24 cellular contexts compared by ENCODE assay signal in genomic region chr19:10788146-10788545, GRCh38.
"Had no signal": no experiment of that assay in that cellular context is flagged by ENCODE, and none has a peak within 500 bp of the region (broad histone marks: within the 10 kb centered on the region; RNA-seq: fewer than 3 reads in every experiment).

No MANE protein-coding gene starts in this region.

- H3K4me1 ChIP-seq: breast epithelium, pancreas, psoas muscle, right atrium auricular region had no signal

- H3K27me3 Mint-ChIP-seq: activated CD4-positive, alpha-beta T cell treated with anti-CD3 and anti-CD28 coated beads, Interleukin-2, amount 10 ng/mL, durations not matched to agents 7 days and 5 days; activated naive CD4-positive, alpha-beta T cell treated with anti-CD3 and anti-CD28 coated beads, Interleukin-2, amount 10 ng/mL, durations not matched to agents 7 days and 5 days; central memory CD8-positive, alpha-beta T cell; effector memory CD8-positive, alpha-beta T cell had no signal

- FAIRE-seq: colon, pancreas had no signal

- H3K27me3 ChIP-seq: breast epithelium, dorsolateral prefrontal cortex, left lung, pancreas, right atrium auricular region, spleen, thyroid gland, upper lobe of right lung had no signal

- H3K4me3 ChIP-seq: breast epithelium, dorsolateral prefrontal cortex, left lung, pancreas, psoas muscle, right atrium auricular region, spleen, thyroid gland, upper lobe of right lung had no signal

- H3K27ac ChIP-seq: breast epithelium, dorsolateral prefrontal cortex, epithelial cell of prostate, left lung, pancreas, psoas muscle, right atrium auricular region, thyroid gland, upper lobe of right lung had no signal

- H3K27ac Mint-ChIP-seq: activated CD4-positive, alpha-beta T cell treated with anti-CD3 and anti-CD28 coated beads, Interleukin-2, amount 10 ng/mL, durations not matched to agents 7 days and 5 days; activated naive CD4-positive, alpha-beta T cell treated with anti-CD3 and anti-CD28 coated beads, Interleukin-2, amount 10 ng/mL, durations not matched to agents 7 days and 5 days; natural killer cell had no signal

- H3K4me1 Mint-ChIP-seq: activated naive CD4-positive, alpha-beta T cell treated with anti-CD3 and anti-CD28 coated beads, Interleukin-2, amount 10 ng/mL, durations not matched to agents 7 days and 5 days had no signal

- ATAC-seq: activated CD4-positive, CD25-positive, alpha-beta regulatory T cell treated with anti-CD3 and anti-CD28 coated beads, Interleukin-2, amount 50 U/mL, for 24 hours; effector memory CD8-positive, alpha-beta T cell; psoas muscle; upper lobe of right lung had no signal

- H3K4me3 Mint-ChIP-seq: activated CD4-positive, alpha-beta T cell treated with anti-CD3 and anti-CD28 coated beads, Interleukin-2, amount 10 ng/mL, durations not matched to agents 7 days and 5 days; activated naive CD4-positive, alpha-beta T cell treated with anti-CD3 and anti-CD28 coated beads, Interleukin-2, amount 10 ng/mL, durations not matched to agents 7 days and 5 days; central memory CD8-positive, alpha-beta T cell; effector memory CD8-positive, alpha-beta T cell; immature natural killer cell; natural killer cell had no signal

- H3K9me3 ChIP-seq: breast epithelium, left lung, pancreas, psoas muscle, right atrium auricular region, spleen, thyroid gland, upper lobe of right lung had no signal

- H3K9me3 Mint-ChIP-seq: activated CD4-positive, alpha-beta T cell treated with anti-CD3 and anti-CD28 coated beads, Interleukin-2, amount 10 ng/mL, durations not matched to agents 7 days and 5 days; activated naive CD4-positive, alpha-beta T cell treated with anti-CD3 and anti-CD28 coated beads, Interleukin-2, amount 10 ng/mL, durations not matched to agents 7 days and 5 days; central memory CD8-positive, alpha-beta T cell; effector memory CD8-positive, alpha-beta T cell; immature natural killer cell; natural killer cell had no signal

- DNase-seq: activated CD4-positive, alpha-beta T cell treated with anti-CD3 and anti-CD28 coated beads, Interleukin-2, amount 10 ng/mL, durations not matched to agents 7 days and 5 days; activated effector memory CD4-positive, alpha-beta T cell treated with Interleukin-2 at 50 U/mL for 16 hours; activated naive CD4-positive, alpha-beta T cell treated with anti-CD3 and anti-CD28 coated beads, Interleukin-2, amount 10 ng/mL, durations not matched to agents 7 days and 5 days; activated T-cell treated with anti-CD3 and anti-CD28 coated beads, Interleukin-2, amount 50 U/mL, for 1 hour; dorsolateral prefrontal cortex; effector memory CD8-positive, alpha-beta T cell; immature natural killer cell; left lung; midbrain; natural killer cell; pancreas; psoas muscle; spleen; stimulated activated CD4-positive, alpha-beta T cell treated with anti-CD3 and anti-CD28 coated beads, Interleukin-4, amount 100 ng/mL, for 1 hour; stimulated activated naive CD4-positive, alpha-beta T cell treated with Interleukin-2 at 50 U/mL for 16 hours; substantia nigra; thyroid gland; upper lobe of right lung had no signal
